ENCODE assay signal across 8 cellular contexts in genomic region chr12:1530592-1531159, GRCh38.
DNase-seq lines count a peak whose midpoint lies in the region; ATAC-seq and TF ChIP-seq lines count a peak whose summit lies in the region.

No MANE protein-coding gene starts in this region.

- peaks cover 16% of the 10 kb centered on the region for H3K4me1 Mint-ChIP-seq in progenitor cell of endocrine pancreas (ENCODE audit: low read depth)
- H3K4me1 Mint-ChIP-seq in activated CD8-positive, alpha-beta memory T cell treated with anti-CD3 and anti-CD28 coated beads, Interleukin-2, amount 10 ng/mL, durations not matched to agents 7 days and 5 days = peaks cover 40% of the 10 kb centered on the region

- H3K4me3 ChIP-seq in GM12864 (ENCODE audit: low read depth, low read length) (peak overlapping the region; percentile 74), Peyer's patch (peak overlapping the region; percentile 33 to 64 (median 61)), right atrium auricular region (peak overlapping the region; percentile 49 to 61), gastrocnemius medialis (peak overlapping the region; percentile 45 to 54 (median 50))

- H3K27ac Mint-ChIP-seq in progenitor cell of endocrine pancreas = no peak overlapping the region
- no peak overlapping the region for H3K27ac Mint-ChIP-seq in activated CD8-positive, alpha-beta memory T cell treated with anti-CD3 and anti-CD28 coated beads, Interleukin-2, amount 10 ng/mL, durations not matched to agents 7 days and 5 days

- H3K4me3 Mint-ChIP-seq in progenitor cell of endocrine pancreas (ENCODE audit: low read depth) = no peak overlapping the region
- H3K4me3 Mint-ChIP-seq in activated CD8-positive, alpha-beta memory T cell treated with anti-CD3 and anti-CD28 coated beads, Interleukin-2, amount 10 ng/mL, durations not matched to agents 7 days and 5 days = no peak overlapping the region

- H3K27me3 Mint-ChIP-seq in progenitor cell of endocrine pancreas = peaks cover 68% of the 10 kb centered on the region
- peaks cover 70% of the 10 kb centered on the region for H3K27me3 Mint-ChIP-seq in activated CD8-positive, alpha-beta memory T cell treated with anti-CD3 and anti-CD28 coated beads, Interleukin-2, amount 10 ng/mL, durations not matched to agents 7 days and 5 days

- H3K27ac ChIP-seq in Peyer's patch (peak overlapping the region in 1 of 4 donors; percentile 19), right atrium auricular region (no peak overlapping the region), gastrocnemius medialis (no peak overlapping the region)

- CTCF ChIA-PET in activated CD8-positive, alpha-beta memory T cell treated with anti-CD3 and anti-CD28 coated beads, Interleukin-2, amount 10 ng/mL, durations not matched to agents 7 days and 5 days (lab: Charles Lee) = no interaction called here

- H3K4me1 ChIP-seq in Peyer's patch (peaks cover 0 to 24% (median 0%) of the 10 kb centered on the region in 4 donors), right atrium auricular region (peaks cover 0 to 10% of the 10 kb centered on the region in 2 donors), gastrocnemius medialis (peaks cover 0 to 5% of the 10 kb centered on the region in 2 donors)

- ATAC-seq in gastrocnemius medialis (no peak), GM21576 (IDR thresholded peaks at IDR 0.05; ENCODE audit: unreplicated experiment) (no peak)
- ATAC-seq in activated CD8-positive, alpha-beta memory T cell treated with anti-CD3 and anti-CD28 coated beads, Interleukin-2, amount 10 ng/mL, durations not matched to agents 7 days and 5 days = no peak

- DNase-seq in GM12864 (ENCODE audit: low read depth) (no peak), Peyer's patch (peak in 1 of 3 donors; percentile 33), right atrium auricular region (ENCODE audit: low spot score) (no peak), gastrocnemius medialis (no peak), progenitor cell of endocrine pancreas (ENCODE audit: low spot score, unreplicated experiment) (no peak)
- no peak for DNase-seq in central memory CD4-positive, alpha-beta T cell
- DNase-seq in activated CD8-positive, alpha-beta memory T cell treated with anti-CD3 and anti-CD28 coated beads, Interleukin-2, amount 10 ng/mL, durations not matched to agents 7 days and 5 days = no peak

- H3K27me3 ChIP-seq in Peyer's patch (peaks cover 0 to 24% of the 10 kb centered on the region in 2 donors), right atrium auricular region (no peaks in the 10 kb centered on the region), gastrocnemius medialis (peaks cover 34 to 54% (median 49%) of the 10 kb centered on the region in 3 donors)

- H3K9me3 Mint-ChIP-seq in progenitor cell of endocrine pancreas (ENCODE audit: low read depth) = no peaks in the 10 kb centered on the region
- H3K9me3 Mint-ChIP-seq in activated CD8-positive, alpha-beta memory T cell treated with anti-CD3 and anti-CD28 coated beads, Interleukin-2, amount 10 ng/mL, durations not matched to agents 7 days and 5 days (ENCODE audit: low read depth) = no peaks in the 10 kb centered on the region

- intact Hi-C loops in gastrocnemius medialis (cut with DNase I; ENCODE audit: low total_unique reads) = no loop called here

- no peaks in the 10 kb centered on the region for H3K36me3 Mint-ChIP-seq in progenitor cell of endocrine pancreas (ENCODE audit: insufficient read depth)
- H3K36me3 Mint-ChIP-seq in activated CD8-positive, alpha-beta memory T cell treated with anti-CD3 and anti-CD28 coated beads, Interleukin-2, amount 10 ng/mL, durations not matched to agents 7 days and 5 days = peaks cover 1% of the 10 kb centered on the region

- no peak for TF ChIP-seq POLR2A in Peyer's patch (IDR thresholded peaks at IDR 0.05)
- TF ChIP-seq POLR2A in gastrocnemius medialis (IDR thresholded peaks at IDR 0.05) = no peak

- TF ChIP-seq CTCF in GM12864 (IDR thresholded peaks at IDR 0.05; ENCODE audit: low read depth, low read length, missing control alignments) (no peak), Peyer's patch (IDR thresholded peaks at IDR 0.05) (no peak), right atrium auricular region (IDR thresholded peaks at IDR 0.05) (no peak), gastrocnemius medialis (IDR thresholded peaks at IDR 0.05 in 4 of 5, conservative IDR thresholded peaks at IDR 0.05 in 1 of 5) (no peak), progenitor cell of endocrine pancreas (IDR thresholded peaks at IDR 0.05; ENCODE audit: unreplicated experiment) (no peak)

- in situ Hi-C loops in gastrocnemius medialis (cut with MboI; ENCODE audit: low sequenced_read_pairs in 4 of 4) = no loop called here

- H3K9me3 ChIP-seq in Peyer's patch = no peaks in the 10 kb centered on the region
- no peaks in the 10 kb centered on the region for H3K9me3 ChIP-seq in right atrium auricular region
- H3K9me3 ChIP-seq in gastrocnemius medialis = no peaks in the 10 kb centered on the region

- H3K36me3 ChIP-seq in Peyer's patch = no peaks in the 10 kb centered on the region
- no peaks in the 10 kb centered on the region for H3K36me3 ChIP-seq in right atrium auricular region
- no peaks in the 10 kb centered on the region for H3K36me3 ChIP-seq in gastrocnemius medialis
